24 cellular contexts compared by ENCODE assay signal in the genomic region with DNA sequence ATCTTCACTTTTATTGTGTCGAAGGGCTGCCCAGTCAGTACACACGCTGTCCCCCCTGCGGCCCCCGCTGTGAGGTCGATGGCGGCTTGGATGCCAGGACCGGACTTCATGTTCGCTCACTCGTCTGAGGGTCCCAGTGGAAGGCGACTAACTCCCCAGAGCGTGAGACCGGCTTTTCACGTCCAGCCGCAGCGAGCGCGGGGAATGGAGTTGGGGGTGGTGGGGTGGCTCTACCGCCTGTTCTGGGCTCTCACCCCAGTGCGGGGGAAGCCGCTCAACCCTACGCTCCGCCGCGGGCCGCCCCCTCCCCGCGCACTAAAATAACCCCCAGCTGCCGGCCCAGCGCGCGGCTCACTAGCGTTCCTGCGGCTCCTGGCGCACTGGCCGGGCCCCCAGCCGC. TPM values are rescaled to one million over a fixed set of nuclear protein-coding genes. Genes with fewer than 3 reads are reported as not detected.
"Had no signal": no experiment of that assay in that cellular context is flagged by ENCODE, and none has a peak within 500 bp of the region (broad histone marks: within the 10 kb centered on the region; RNA-seq: fewer than 3 reads in every experiment).

A gene (minus strand): TSS at position 294 of the 400 bp plus-strand sequence. CDS start 184 bp downstream, at position 110.

- H3K9me3 ChIP-seq: prostate gland had no signal

- H3K9ac ChIP-seq: neural progenitor cell had no signal

- H3K4me1 ChIP-seq: left ventricle myocardium inferior, neural progenitor cell, prostate gland, suprapubic skin, tibial artery had no signal

- H2AFZ ChIP-seq: neural progenitor cell had no signal

- H3K27me3 ChIP-seq: neural progenitor cell, suprapubic skin, tibial artery had no signal

- FAIRE-seq: frontal cortex had no signal

- H3K36me3 ChIP-seq: neural progenitor cell, prostate gland, suprapubic skin had no signal

- H3K4me3 ChIP-seq: left ventricle myocardium inferior, lung, mucosa of descending colon, neural progenitor cell, prostate gland, skin epidermis, suprapubic skin, tibial artery had no signal

- H3K27ac ChIP-seq: left ventricle myocardium inferior, neural progenitor cell, prostate gland, skin epidermis, suprapubic skin, tibial artery had no signal

- H3K4me2 ChIP-seq: neural progenitor cell had no signal

- DNase-seq: cerebellar nuclear complex; effector memory CD4-positive, alpha-beta T cell; erythroblast; hypothalamus; immature natural killer cell; islet precursor cell; kidney glomerular epithelial cell; left colon; left ventricle myocardium inferior; mucosa of descending colon; naive B cell; nucleus accumbens; right cardiac atrium; stimulated activated CD4-positive, alpha-beta T cell treated with anti-CD3 and anti-CD28 coated beads, Interleukin-15, amount 100 ng/mL, for 24 hours; stimulated activated CD4-positive, alpha-beta T cell treated with anti-CD3 and anti-CD28 coated beads, Interleukin-2, amount 100 ng/mL, for 48 hours; stimulated activated naive B cell treated with anti-CD40 and anti-IgM and Interleukin-4, amounts not matched to agents 10 μg/mL and 1 μg/mL and 100 μg/mL, for 72 hours; tibial artery had no signal

RNA-seq across cellular contexts. Expression of the gene that starts here (rescaled TPM):
- total RNA-seq: frontal cortex, left ventricle myocardium inferior had no signal
- polyA plus RNA-seq: immature natural killer cell, urinary bladder had no signal
